26 cellular contexts compared by ENCODE assay signal in the genomic region with DNA sequence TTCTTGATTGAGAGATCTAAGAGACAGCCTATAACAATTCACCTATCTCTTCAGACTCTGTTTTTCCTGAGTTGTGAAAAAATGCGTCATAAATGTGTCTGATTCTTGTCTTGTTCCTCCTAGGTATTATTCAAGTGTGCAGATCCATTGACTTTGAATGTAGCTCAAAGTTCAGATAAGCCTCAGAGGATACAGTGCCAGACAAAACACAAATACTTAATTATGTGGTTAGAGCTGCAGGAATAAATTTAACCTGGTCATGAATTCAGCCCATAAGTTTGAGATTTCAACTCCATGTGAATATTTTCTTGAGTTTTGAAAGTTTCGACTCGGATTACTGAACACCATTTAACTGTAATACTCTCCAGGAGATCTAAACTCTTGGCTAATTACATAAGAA.
"Had no signal": no experiment of that assay in that cellular context is flagged by ENCODE, and none has a peak within 500 bp of the region (broad histone marks: within the 10 kb centered on the region; RNA-seq: fewer than 3 reads in every experiment).

No MANE protein-coding gene starts in this region.

- H3K27ac ChIP-seq: neural progenitor cell, pancreas, prostate gland, right lobe of liver, sigmoid colon, stomach, thoracic aorta, thyroid gland, tibial nerve, upper lobe of left lung, vagina had no signal

- H3K27me3 Mint-ChIP-seq: stimulated activated naive B cell treated with anti-CD40 and anti-IgM and Interleukin-4, amounts not matched to agents 10 μg/mL and 1 μg/mL and 100 μg/mL, for 72 hours; stimulated activated naive CD8-positive, alpha-beta T cell treated with anti-CD3 and anti-CD28 coated beads, Interleukin-15, Interleukin-2, amounts not matched to agents 100 ng/mL and 50 ng/mL, for 24 hours had no signal

- ATAC-seq: natural killer cell; pancreas; right lobe of liver; stimulated activated effector memory CD8-positive, alpha-beta T cell treated with anti-CD3 and anti-CD28 coated beads, Interleukin-12 subunit alpha, Interleukin-12 subunit beta, amount 100 ng/mL, for 72 hours; stimulated activated naive B cell treated with anti-CD40 and anti-IgM and Interleukin-4, amounts not matched to agents 10 μg/mL and 1 μg/mL and 100 μg/mL, for 72 hours had no signal

- H3K4me2 ChIP-seq: neural progenitor cell had no signal

- H3K27ac Mint-ChIP-seq: natural killer cell; nephron; neural progenitor cell; stimulated activated effector memory CD8-positive, alpha-beta T cell treated with anti-CD3 and anti-CD28 coated beads, Interleukin-12 subunit alpha, Interleukin-12 subunit beta, amount 100 ng/mL, for 72 hours; stimulated activated naive B cell treated with anti-CD40 and anti-IgM and Interleukin-4, amounts not matched to agents 10 μg/mL and 1 μg/mL and 100 μg/mL, for 72 hours; stimulated activated naive CD8-positive, alpha-beta T cell treated with anti-CD3 and anti-CD28 coated beads, Interleukin-15, Interleukin-2, amounts not matched to agents 100 ng/mL and 50 ng/mL, for 24 hours had no signal

- H2AFZ ChIP-seq: neural progenitor cell had no signal

- H3K4me1 Mint-ChIP-seq: natural killer cell; neural progenitor cell; stimulated activated effector memory CD8-positive, alpha-beta T cell treated with anti-CD3 and anti-CD28 coated beads, Interleukin-12 subunit alpha, Interleukin-12 subunit beta, amount 100 ng/mL, for 72 hours; stimulated activated naive B cell treated with anti-CD40 and anti-IgM and Interleukin-4, amounts not matched to agents 10 μg/mL and 1 μg/mL and 100 μg/mL, for 72 hours had no signal

- H3K9ac ChIP-seq: neural progenitor cell had no signal

- H3K27me3 ChIP-seq: neural progenitor cell, pancreas, right lobe of liver, sigmoid colon, stomach, thyroid gland, tibial nerve, upper lobe of left lung, vagina had no signal

- H3K4me3 Mint-ChIP-seq: natural killer cell; nephron; neural progenitor cell; stimulated activated effector memory CD8-positive, alpha-beta T cell treated with anti-CD3 and anti-CD28 coated beads, Interleukin-12 subunit alpha, Interleukin-12 subunit beta, amount 100 ng/mL, for 72 hours; stimulated activated naive B cell treated with anti-CD40 and anti-IgM and Interleukin-4, amounts not matched to agents 10 μg/mL and 1 μg/mL and 100 μg/mL, for 72 hours; stimulated activated naive CD8-positive, alpha-beta T cell treated with anti-CD3 and anti-CD28 coated beads, Interleukin-15, Interleukin-2, amounts not matched to agents 100 ng/mL and 50 ng/mL, for 24 hours had no signal

- FAIRE-seq: pancreas, small intestine, urothelium cell line had no signal

- H3K36me3 ChIP-seq: neural progenitor cell, pancreas, prostate gland, right lobe of liver, sigmoid colon, stomach, thoracic aorta, thyroid gland, tibial nerve, upper lobe of left lung, vagina had no signal

- H3K9me3 Mint-ChIP-seq: natural killer cell; nephron; neural progenitor cell; stimulated activated effector memory CD8-positive, alpha-beta T cell treated with anti-CD3 and anti-CD28 coated beads, Interleukin-12 subunit alpha, Interleukin-12 subunit beta, amount 100 ng/mL, for 72 hours; stimulated activated naive B cell treated with anti-CD40 and anti-IgM and Interleukin-4, amounts not matched to agents 10 μg/mL and 1 μg/mL and 100 μg/mL, for 72 hours had no signal

- H3K9me3 ChIP-seq: pancreas, prostate gland, right lobe of liver, sigmoid colon, stomach, thoracic aorta, thyroid gland, tibial nerve, upper lobe of left lung, vagina had no signal

- DNase-seq: natural killer cell; occipital lobe; pancreas; right cardiac atrium; right lobe of liver; sigmoid colon; small intestine; stimulated activated CD4-positive, alpha-beta T cell treated with anti-CD3 and anti-CD28 coated beads, Interleukin-15, amount 100 ng/mL, for 24 hours; stimulated activated CD4-positive, alpha-beta T cell treated with anti-CD3 and anti-CD28 coated beads, Interleukin-2, amount 100 ng/mL, for 24 hours; stimulated activated CD4-positive, alpha-beta T cell treated with anti-CD3 and anti-CD28 coated beads, Interleukin-2, amount 100 ng/mL, for 48 hours; stimulated activated CD4-positive, alpha-beta T cell treated with anti-CD3 and anti-CD28 coated beads, Interleukin-4, amount 100 ng/mL, for 24 hours; stimulated activated naive B cell treated with anti-CD40 and anti-IgM and Interleukin-4, amounts not matched to agents 10 μg/mL and 1 μg/mL and 100 μg/mL, for 72 hours; stimulated activated naive CD4-positive, alpha-beta T cell treated with Interleukin-2 at 50 U/mL for 16 hours; stomach; thyroid gland; trophoblast cell; upper lobe of left lung had no signal

- H3K4me1 ChIP-seq: neural progenitor cell, prostate gland, right lobe of liver, sigmoid colon, thyroid gland, tibial nerve, upper lobe of left lung, vagina had no signal

- H3K36me3 Mint-ChIP-seq: natural killer cell; neural progenitor cell; stimulated activated effector memory CD8-positive, alpha-beta T cell treated with anti-CD3 and anti-CD28 coated beads, Interleukin-12 subunit alpha, Interleukin-12 subunit beta, amount 100 ng/mL, for 72 hours; stimulated activated naive B cell treated with anti-CD40 and anti-IgM and Interleukin-4, amounts not matched to agents 10 μg/mL and 1 μg/mL and 100 μg/mL, for 72 hours had no signal

- H3K4me3 ChIP-seq: neural progenitor cell, pancreas, prostate gland, right lobe of liver, sigmoid colon, stomach, thoracic aorta, thyroid gland, tibial nerve, upper lobe of left lung, vagina had no signal
